ENCODE assay signal across 4 cellular contexts in the genomic region with DNA sequence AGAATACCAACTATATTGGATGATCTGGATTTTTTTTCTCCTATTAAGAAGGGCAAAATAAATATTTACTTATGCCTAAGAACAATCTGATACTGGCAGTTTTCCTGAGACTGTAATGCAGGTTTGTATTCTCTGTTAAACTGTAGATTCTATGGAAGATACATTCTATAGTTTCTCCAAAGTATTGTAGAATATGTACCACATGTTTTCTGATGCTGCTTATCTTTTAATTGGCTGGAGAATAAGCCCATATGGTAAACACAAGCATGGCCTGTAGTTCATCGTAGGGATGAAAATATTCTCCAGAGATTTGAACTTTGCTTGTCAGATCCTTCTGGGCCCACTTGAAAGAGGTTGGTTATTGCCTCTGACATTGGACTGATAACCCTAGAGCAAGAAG.
"Had no signal": no experiment of that assay in that cellular context is flagged by ENCODE, and none has a peak within 500 bp of the region (broad histone marks: within the 10 kb centered on the region; RNA-seq: fewer than 3 reads in every experiment).

No MANE protein-coding gene starts in this region.

- H3K4me3 ChIP-seq: GM23338 had no signal

- ATAC-seq: GM23338 had no signal

- DNase-seq: H9, HCEC 1CT, IMR-90 had no signal
